ENCODE assay signal across 17 cellular contexts in the genomic region with DNA sequence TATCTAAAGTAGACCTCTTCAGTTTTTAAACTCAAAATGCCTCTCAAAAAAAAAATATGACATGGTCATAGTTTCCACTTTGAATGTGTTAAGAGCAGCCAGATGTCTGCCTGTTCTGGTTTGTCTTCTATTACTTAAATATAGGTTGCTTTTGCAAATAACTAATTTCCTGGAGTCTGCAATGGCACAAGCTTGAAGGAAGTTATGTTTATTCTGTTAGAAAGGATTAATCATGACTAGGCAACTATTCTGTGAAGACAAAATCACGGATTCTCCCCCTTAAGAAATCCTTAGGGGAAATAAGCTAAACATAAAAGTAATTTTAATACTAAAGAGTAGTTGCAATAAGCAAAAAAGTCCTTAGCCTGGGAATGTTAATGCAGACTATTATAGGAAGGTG. TPM values are rescaled to one million over a fixed set of nuclear protein-coding genes. Genes with fewer than 3 reads are reported as not detected.
A peak's percentile ranks its signal among the peaks of the same experiment; 100 is the strongest.
DNase-seq lines count a peak whose midpoint lies in the region; ATAC-seq, FAIRE-seq and TF ChIP-seq lines count a peak whose summit lies in the region.
"Had no signal": no experiment of that assay in that cellular context is flagged by ENCODE, and none has a peak within 500 bp of the region (broad histone marks: within the 10 kb centered on the region; RNA-seq: fewer than 3 reads in every experiment).

No MANE protein-coding gene starts in this region.

- no peak for TF ChIP-seq POLR2A in GM12878 (IDR thresholded peaks at IDR 0.05; ENCODE audit: low read depth, low read length)
- no peak for TF ChIP-seq POLR2A in gastroesophageal sphincter (IDR thresholded peaks at IDR 0.05)

- intact Hi-C loops in left ventricle myocardium inferior (cut with micrococcal nuclease) (no loop called here), right cardiac atrium (cut with DNase I) (no loop called here), GM12878 (cut with micrococcal nuclease; ENCODE audit: unreplicated experiment) (no loop called here), psoas muscle (cut with DNase I) (no loop called here)

- TF ChIP-seq CTCF in left ventricle myocardium inferior (IDR thresholded peaks at IDR 0.05; ENCODE audit: borderline replicate concordance) (no peak), KMS-11 (conservative IDR thresholded peaks at IDR 0.05; ENCODE audit: low read depth, low read length) (no peak), GM12878 (IDR thresholded peaks at IDR 0.05 in 2 of 3, conservative IDR thresholded peaks at IDR 0.05 in 1 of 3; ENCODE audit: control insufficient read depth in 2 of 3, extremely low read depth in 1 of 3, insufficient read depth in 1 of 3, low read depth in 3 of 3, low read length in 3 of 3) (no peak), psoas muscle (IDR thresholded peaks at IDR 0.05) (no peak), gastroesophageal sphincter (IDR thresholded peaks at IDR 0.05) (no peak)

- RAD21 ChIA-PET in GM12878 (lab: Charles Lee; ENCODE audit: unreplicated experiment), result interaction anchor here (1.0 to 1.6 kb wide), 2 partner anchors 26 to 87 kb away, joined by 3 to 6 read pairs; a partner anchor contains a TSS

- WGBS in right cardiac atrium, result 48% methylated on average over 1 of the region's 1 CpG
- WGBS in GM12878 (ENCODE audit: insufficient coverage, insufficient replicate concordance, low lambda C conversion rate, missing lambda C conversion rate), result 57% methylated on average over 1 of the region's 1 CpG
- 69 to 86% (median 78%) methylated on average over 1 of the region's 1 CpG for WGBS in psoas muscle, 3 donors
- WGBS in gastroesophageal sphincter (ENCODE audit: low coverage in 1 of 2), 2 donors, result 47 to 67% methylated on average over 1 of the region's 1 CpG

- in situ Hi-C loops in GM12878 (cut with MboI), result no loop called here

- peak overlapping the region; percentile 57 for H3K27ac ChIP-seq in left ventricle myocardium inferior (replicated peaks)
- H3K27ac ChIP-seq in right cardiac atrium (ENCODE audit: low read length), result no peak overlapping the region
- peak overlapping the region; percentile 65 for H3K27ac ChIP-seq in KMS-11
- H3K27ac ChIP-seq in GM12878 (ENCODE audit: control insufficient read depth, insufficient read depth), result no peak overlapping the region
- H3K27ac ChIP-seq in psoas muscle, result peak overlapping the region; percentile 63
- no peak overlapping the region for H3K27ac ChIP-seq in gastroesophageal sphincter
- H3K27ac ChIP-seq: left lung, Peyer's patch, SJSA1 had no signal

- H3K4me2 ChIP-seq in KMS-11, result peak overlapping the region; percentile 55
- H3K4me2 ChIP-seq in GM12878 (ENCODE audit: control insufficient read depth, insufficient read depth), result no peak overlapping the region

- BruUV-seq in GM12878 (replicated peaks; lab: Mats Ljungman, UMichigan), result no TSS peak

- H3K9ac ChIP-seq in KMS-11 (no peak overlapping the region), GM12878 (ENCODE audit: control insufficient read depth, insufficient read depth, low read length) (no peak overlapping the region)

- H3K4me3 ChIP-seq in left ventricle myocardium inferior (no peak overlapping the region), right cardiac atrium (ENCODE audit: low read length) (no peak overlapping the region), KMS-11 (IDR thresholded peaks at IDR 0.05; ENCODE audit: insufficient read depth, low read depth, low read length) (no peak overlapping the region), GM12878 (no peak overlapping the region), psoas muscle (no peak overlapping the region), gastroesophageal sphincter (no peak overlapping the region)
- H3K4me3 ChIP-seq: left lung, MG63, Peyer's patch, SJSA1 had no signal

- CTCF ChIA-PET in GM12878 (lab: Yijun Ruan, JAX), result interaction anchor here (1.1 to 1.2 kb wide), 2 partner anchors 27 to 30 kb away, joined by 3 read pairs; no protein-coding TSS in a partner anchor

- ATAC-seq in right cardiac atrium (no peak), GM12878 (no peak), psoas muscle (no peak), gastroesophageal sphincter (no peak)
- ATAC-seq: left lung had no signal

- SMC1A ChIA-PET in GM12878 (lab: Charles Lee; ENCODE audit: uncharacterized antibody, unreplicated experiment), result interaction anchor here (0.8 kb wide), 2 partner anchors 27 to 42 kb away, joined by 3 to 4 read pairs; no protein-coding TSS in a partner anchor

- H3K4me1 ChIP-seq in left ventricle myocardium inferior (peaks cover 25% of the 10 kb centered on the region), right cardiac atrium (ENCODE audit: control insufficient read depth, insufficient read depth, low read length) (no peaks in the 10 kb centered on the region), KMS-11 (ENCODE audit: low read depth, poor library complexity, severe bottlenecking) (peaks cover 36% of the 10 kb centered on the region), GM12878 (ENCODE audit: control insufficient read depth, insufficient read depth, low read length) (no peaks in the 10 kb centered on the region), psoas muscle (peaks cover 13% of the 10 kb centered on the region), gastroesophageal sphincter (peaks cover 0 to 6% (median 0%) of the 10 kb centered on the region in 3 donors)
- H3K4me1 ChIP-seq: Peyer's patch, SJSA1 had no signal

- H2AFZ ChIP-seq in KMS-11 (ENCODE audit: low read depth), result no peak overlapping the region
- no peak overlapping the region for H2AFZ ChIP-seq in GM12878 (ENCODE audit: control insufficient read depth, low read depth, low read length)

- no peak for TF ChIP-seq RAD21 in GM12878 (IDR thresholded peaks at IDR 0.05; ENCODE audit: insufficient read depth, low read depth, low read length)

- H3K27me3 ChIP-seq in left ventricle myocardium inferior (ENCODE audit: low read depth) (no peaks in the 10 kb centered on the region), right cardiac atrium (ENCODE audit: control insufficient read depth, insufficient read depth) (no peaks in the 10 kb centered on the region), KMS-11 (ENCODE audit: insufficient read depth, low read depth) (no peaks in the 10 kb centered on the region), GM12878 (replicated peaks in 1 of 2; ENCODE audit: control insufficient read depth in 2 of 2, insufficient read depth in 2 of 2, low read length in 1 of 2) (no peaks in the 10 kb centered on the region), psoas muscle (ENCODE audit: insufficient read depth in 3 of 3, low read length in 2 of 3) (no peaks in the 10 kb centered on the region), gastroesophageal sphincter (no peaks in the 10 kb centered on the region)
- H3K27me3 ChIP-seq: left lung, MG63, Peyer's patch, SJSA1 had no signal

- 0 out of 2 replicates have a peak, but pooled peaks cover 8% of the 10 kb centered on the region for H3K79me2 ChIP-seq in KMS-11 (ENCODE audit: insufficient read depth, low read depth)
- H3K79me2 ChIP-seq in GM12878 (ENCODE audit: control insufficient read depth, insufficient read depth, low read length), result peaks cover 4% of the 10 kb centered on the region; the same call in 1 of the 2 replicates

- H3K9me3 ChIP-seq in left ventricle myocardium inferior (replicated peaks), result no peaks in the 10 kb centered on the region
- no peaks in the 10 kb centered on the region for H3K9me3 ChIP-seq in right cardiac atrium (ENCODE audit: control insufficient read depth, low read length)
- H3K9me3 ChIP-seq in GM12878 (replicated peaks; ENCODE audit: control insufficient read depth, insufficient read depth, low read length), result no peaks in the 10 kb centered on the region
- no peaks in the 10 kb centered on the region for H3K9me3 ChIP-seq in psoas muscle
- H3K9me3 ChIP-seq in gastroesophageal sphincter, result no peaks in the 10 kb centered on the region
- H3K9me3 ChIP-seq: left lung, MG63, Peyer's patch, SJSA1 had no signal

- no peak for FAIRE-seq in GM12878 (lab: Jason Lieb, UNC)

- H3K36me3 ChIP-seq in left ventricle myocardium inferior (peaks cover 34% of the 10 kb centered on the region), KMS-11 (ENCODE audit: insufficient read depth) (peaks cover 7% of the 10 kb centered on the region; the same call in 1 of the 2 replicates), GM12878 (ENCODE audit: control insufficient read depth in 2 of 2, insufficient read depth in 2 of 2, low read length in 1 of 2) (peaks cover 4 to 23% of the 10 kb centered on the region in 2 experiments), psoas muscle (ENCODE audit: insufficient read depth in 1 of 2, low read depth in 1 of 2) (peaks cover 4 to 41% of the 10 kb centered on the region in 2 donors), gastroesophageal sphincter (peaks cover 0 to 37% of the 10 kb centered on the region in 2 donors)

- H4K20me1 ChIP-seq in KMS-11 (ENCODE audit: insufficient read depth), result no peaks in the 10 kb centered on the region
- H4K20me1 ChIP-seq in GM12878 (ENCODE audit: control insufficient read depth, insufficient read depth), result no peaks in the 10 kb centered on the region

- POLR2A ChIA-PET in GM12878 (lab: Charles Lee), result interaction anchor here (1.1 kb wide), 1 partner anchor 8 kb away, joined by 4 read pairs; no protein-coding TSS in a partner anchor

- DNase-seq in left ventricle myocardium inferior (no peak), right cardiac atrium (no peak), GM12878 (ENCODE audit: low read depth, low spot score) (no peak), psoas muscle (no peak), NCI-H2196 (lab: John Stamatoyannopoulos, UW; ENCODE audit: unreplicated experiment) (no peak), amygdala (lab: John Stamatoyannopoulos, UW) (no peak)
- DNase-seq: DMS79 treated with DMSO at 0.1 percent for 48 hours, left lung, MG63, NCI-H2171, NCI-H748 treated with DMSO at 0.1 percent for 48 hours, Peyer's patch, retina, T-helper 2 cell had no signal

- no peak for TF ChIP-seq EP300 in GM12878 (IDR thresholded peaks at IDR 0.05; ENCODE audit: borderline replicate concordance in 1 of 2, control insufficient read depth in 1 of 2, low read depth in 2 of 2, low read length in 2 of 2)
- no peak for TF ChIP-seq EP300 in gastroesophageal sphincter (IDR thresholded peaks at IDR 0.05)

RNA-seq across cellular contexts. Expression of a gene that starts 10.1 kb away (rescaled TPM):
- total RNA-seq in left ventricle myocardium inferior (281 TPM), right cardiac atrium (100 to 1,000 TPM; 226 to 263 (median 251) TPM), GM12878 (2014; rRNA removed) (56.5 and 56.6 TPM in 2 replicates), GM12878 (2014; rRNA removed; fragmentation: Illumina TruSeq; extraction: Trizol) (78.4 and 80.9 TPM in 2 replicates), GM12878 (2021) (212 and 222 TPM in 2 replicates), psoas muscle (100 to 1,000 TPM; 232 to 297 (median 287) TPM), gastroesophageal sphincter (100 to 1,000 TPM in 1 of 4 donors, 10 to 100 TPM in 3; 74.7 to 108 (median 86.1) TPM)
- polyA plus RNA-seq in right cardiac atrium (104 TPM), GM12878 (2011; rRNA removed) (164 and 210 TPM in 2 replicates), GM12878 (2014; fragmentation: Illumina TruSeq; extraction: Trizol) (67.6 and 91.4 TPM in 2 replicates), GM12878 (2014; fragmentation: Nextera tagmentation; extraction: Ambion mirVana) (100 to 1,000 TPM; 537 to 546 TPM), GM12878 (2014; rRNA removed) (76.5 and 84.8 TPM in 2 replicates), GM12878 (2016; fragmentation: Nextera tagmentation; extraction: Ambion mirVana) (100 to 1,000 TPM; 490 to 548 TPM), psoas muscle (10 to 100 TPM; 80.5 to 92.5 (median 90.5) TPM)
- 44.2 and 45.7 TPM in 2 replicates for total RNA-seq in GM12878 (2013; cell fraction: nucleolus; rRNA removed)
- polyA plus RNA-seq in GM12878 (2011; ENCODE audit: low read depth), result 118 TPM
- polyA plus RNA-seq in GM12878 (2011; cell fraction: cytosol; rRNA removed), result 32.0 and 38.7 TPM in 2 replicates
- polyA plus RNA-seq in GM12878 (2011; cell fraction: nucleus; rRNA removed), result 32.8 and 34.8 TPM in 2 replicates
- 104 and 119 TPM in 2 replicates for polyA plus RNA-seq in GM12878 (2012)
- 14.0 and 16.0 TPM in 2 replicates for polyA minus RNA-seq in GM12878 (2011; rRNA and poly(A)+ RNA removed)
- 6.5 and 7.9 TPM in 2 replicates for polyA minus RNA-seq in GM12878 (2011; cell fraction: cytosol; rRNA and poly(A)+ RNA removed)
- polyA minus RNA-seq in GM12878 (2011; cell fraction: nucleus; rRNA and poly(A)+ RNA removed), result 19.8 and 27.9 TPM in 2 replicates

RNA-seq across cellular contexts. Expression of a gene that starts 26.3 kb away (rescaled TPM):
- total RNA-seq in left ventricle myocardium inferior, result 0.60 TPM
- under 1 TPM in 3 of 4 donors, not detected in 1; 0.23 to 0.91 (median 0.68) TPM for total RNA-seq in right cardiac atrium
- polyA plus RNA-seq in right cardiac atrium, result 0.07 TPM
- 13.3 and 17.5 TPM in 2 replicates for total RNA-seq in GM12878 (2013; cell fraction: nucleolus; rRNA removed)
- total RNA-seq in GM12878 (2014; rRNA removed), result 24.5 and 28.0 TPM in 2 replicates
- 26.2 and 27.1 TPM in 2 replicates for total RNA-seq in GM12878 (2014; rRNA removed; fragmentation: Illumina TruSeq; extraction: Trizol)
- total RNA-seq in GM12878 (2021), result 25.7 and 26.2 TPM in 2 replicates
- polyA plus RNA-seq in GM12878 (2011; ENCODE audit: low read depth), result 8.0 TPM
- 27.0 and 45.3 TPM in 2 replicates for polyA plus RNA-seq in GM12878 (2011; rRNA removed)
- 11.5 and 14.1 TPM in 2 replicates for polyA plus RNA-seq in GM12878 (2011; cell fraction: cytosol; rRNA removed)
- 9.8 and 11.4 TPM in 2 replicates for polyA plus RNA-seq in GM12878 (2011; cell fraction: nucleus; rRNA removed)
- polyA plus RNA-seq in GM12878 (2012), result 8.7 and 12.4 TPM in 2 replicates
- polyA plus RNA-seq in GM12878 (2014; fragmentation: Illumina TruSeq; extraction: Trizol), result 36.3 and 41.8 TPM in 2 replicates
- polyA plus RNA-seq in GM12878 (2014; fragmentation: Nextera tagmentation; extraction: Ambion mirVana), result 10 to 100 TPM; 13.5 to 15.1 TPM
- 21.6 and 25.4 TPM in 2 replicates for polyA plus RNA-seq in GM12878 (2014; rRNA removed)
- polyA plus RNA-seq in GM12878 (2016; fragmentation: Nextera tagmentation; extraction: Ambion mirVana), result 10 to 100 TPM; 59.0 to 69.7 TPM
- 16.7 and 22.7 TPM in 2 replicates for polyA minus RNA-seq in GM12878 (2011; rRNA and poly(A)+ RNA removed)
- 13.9 and 17.0 TPM in 2 replicates for polyA minus RNA-seq in GM12878 (2011; cell fraction: cytosol; rRNA and poly(A)+ RNA removed)
- 6.5 and 7.5 TPM in 2 replicates for polyA minus RNA-seq in GM12878 (2011; cell fraction: nucleus; rRNA and poly(A)+ RNA removed)
- total RNA-seq in psoas muscle, result 1 to 10 TPM in 1 of 4 donors, under 1 TPM in 3; 0.14 to 1.5 (median 0.32) TPM
- polyA plus RNA-seq in psoas muscle, result under 1 TPM; 0.11 to 0.25 (median 0.21) TPM
- total RNA-seq in gastroesophageal sphincter, result under 1 TPM in 3 of 4 donors, not detected in 1; 0.19 to 0.81 (median 0.27) TPM

RNA-seq across cellular contexts. Expression of a gene that starts 26.4 kb away (rescaled TPM):
- total RNA-seq in left ventricle myocardium inferior (24.6 TPM), right cardiac atrium (10 to 100 TPM; 19.3 to 25.5 (median 23.5) TPM), GM12878 (2014; rRNA removed) (50.3 and 60.3 TPM in 2 replicates), GM12878 (2014; rRNA removed; fragmentation: Illumina TruSeq; extraction: Trizol) (14.3 and 16.5 TPM in 2 replicates), GM12878 (2021) (23.9 and 26.0 TPM in 2 replicates), psoas muscle (10 to 100 TPM; 17.6 to 30.7 (median 23.8) TPM), gastroesophageal sphincter (10 to 100 TPM; 19.8 to 50.3 (median 28.6) TPM)
- polyA plus RNA-seq in right cardiac atrium (38.8 TPM), GM12878 (2011; rRNA removed) (15.6 and 20.2 TPM in 2 replicates), GM12878 (2014; fragmentation: Illumina TruSeq; extraction: Trizol) (8.1 and 10.5 TPM in 2 replicates), GM12878 (2014; fragmentation: Nextera tagmentation; extraction: Ambion mirVana) (10 to 100 TPM; 13.2 to 25.8 TPM), GM12878 (2014; rRNA removed) (47.5 and 54.4 TPM in 2 replicates), GM12878 (2016; fragmentation: Nextera tagmentation; extraction: Ambion mirVana) (10 to 100 TPM; 87.5 to 90.6 TPM), psoas muscle (10 to 100 TPM; 20.7 to 29.0 (median 23.2) TPM)
- 10.1 and 10.7 TPM in 2 replicates for total RNA-seq in GM12878 (2013; cell fraction: nucleolus; rRNA removed)
- 7.4 TPM for polyA plus RNA-seq in GM12878 (2011; ENCODE audit: low read depth)
- 11.3 and 16.7 TPM in 2 replicates for polyA plus RNA-seq in GM12878 (2011; cell fraction: cytosol; rRNA removed)
- polyA plus RNA-seq in GM12878 (2011; cell fraction: nucleus; rRNA removed), result 10.8 and 14.2 TPM in 2 replicates
- polyA plus RNA-seq in GM12878 (2012), result 20.7 TPM in 2 replicates
- polyA minus RNA-seq in GM12878 (2011; rRNA and poly(A)+ RNA removed), result 3.3 and 4.9 TPM in 2 replicates
- polyA minus RNA-seq in GM12878 (2011; cell fraction: cytosol; rRNA and poly(A)+ RNA removed), result 4.2 and 5.1 TPM in 2 replicates
- 4.7 and 8.7 TPM in 2 replicates for polyA minus RNA-seq in GM12878 (2011; cell fraction: nucleus; rRNA and poly(A)+ RNA removed)

Comparison
In these comparisons a context has a peak if more than half of its experiments do, and no peak if none do; other contexts are left out.
1. H3K27ac ChIP-seq: peak in left ventricle myocardium inferior (single experiment), KMS-11 (single experiment) and psoas muscle (single experiment); none in right cardiac atrium (single experiment), GM12878 (single experiment) and gastroesophageal sphincter (0 of 4).